In the genomic region with DNA sequence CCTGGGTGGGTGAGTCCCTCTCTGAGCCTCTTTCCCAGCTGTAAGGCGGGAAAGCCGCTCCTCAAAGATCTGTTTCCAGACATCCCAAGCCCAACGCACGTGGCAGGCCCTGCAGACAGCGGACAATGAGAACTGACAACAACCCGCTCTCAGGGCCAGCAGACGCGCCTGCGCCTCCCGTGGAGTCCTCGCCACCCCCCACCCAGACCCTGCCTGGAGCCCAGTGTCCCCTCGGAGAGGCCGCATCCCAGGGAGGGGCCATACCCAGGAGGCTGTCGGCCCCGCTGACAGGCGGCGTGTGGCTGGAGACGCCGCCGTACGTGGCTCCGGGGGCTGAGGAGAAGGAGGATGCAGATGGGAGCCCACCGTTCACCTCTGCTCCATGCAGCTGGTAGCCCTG, we compare ENCODE assay signal across 1 cellular context.
TF ChIP-seq lines count a peak whose summit lies in the region.

No MANE protein-coding gene starts in this region.

TF ChIP-seq in GM12878, 131 proteins besides CTCF, POLR2A, EP300 and RAD21:
- TF ChIP-seq CBX3 (IDR thresholded peaks at IDR 0.05; ENCODE audit: borderline replicate concordance, low read depth) (no peak), E2F8 (IDR thresholded peaks at IDR 0.05; ENCODE audit: low read depth, partially characterized antibody) (no peak), JUNB (IDR thresholded peaks at IDR 0.05) (no peak), CHD1 (IDR thresholded peaks at IDR 0.05; ENCODE audit: low read depth, low read length) (no peak), SMAD1 (IDR thresholded peaks at IDR 0.05; ENCODE audit: low read depth, partially characterized antibody) (no peak), ELK1 (IDR thresholded peaks at IDR 0.05; ENCODE audit: low read depth, low read length) (no peak), MXI1 (IDR thresholded peaks at IDR 0.05; ENCODE audit: low read depth, low read length) (no peak), SREBF2 (IDR thresholded peaks at IDR 0.05; ENCODE audit: low read length) (no peak), YY1 (IDR thresholded peaks at IDR 0.05; ENCODE audit: low read depth, low read length) (no peak), RB1 (IDR thresholded peaks at IDR 0.05; ENCODE audit: borderline replicate concordance) (no peak), MAX (IDR thresholded peaks at IDR 0.05; ENCODE audit: low read depth, low read length) (no peak), ZNF592 (IDR thresholded peaks at IDR 0.05) (no peak), USF2 (IDR thresholded peaks at IDR 0.05; ENCODE audit: borderline replicate concordance, low read depth, low read length) (no peak), FOS (IDR thresholded peaks at IDR 0.05; ENCODE audit: borderline replicate concordance, extremely low read depth, insufficient read length) (no peak), CEBPB (IDR thresholded peaks at IDR 0.05; ENCODE audit: borderline replicate concordance in 1 of 2, low read depth in 2 of 2, low read length in 2 of 2) (no peak), EGR1 (IDR thresholded peaks at IDR 0.05; ENCODE audit: borderline replicate concordance in 1 of 2, low read depth in 2 of 2, low read length in 2 of 2) (no peak)
- TF ChIP-seq, protein P1, sequence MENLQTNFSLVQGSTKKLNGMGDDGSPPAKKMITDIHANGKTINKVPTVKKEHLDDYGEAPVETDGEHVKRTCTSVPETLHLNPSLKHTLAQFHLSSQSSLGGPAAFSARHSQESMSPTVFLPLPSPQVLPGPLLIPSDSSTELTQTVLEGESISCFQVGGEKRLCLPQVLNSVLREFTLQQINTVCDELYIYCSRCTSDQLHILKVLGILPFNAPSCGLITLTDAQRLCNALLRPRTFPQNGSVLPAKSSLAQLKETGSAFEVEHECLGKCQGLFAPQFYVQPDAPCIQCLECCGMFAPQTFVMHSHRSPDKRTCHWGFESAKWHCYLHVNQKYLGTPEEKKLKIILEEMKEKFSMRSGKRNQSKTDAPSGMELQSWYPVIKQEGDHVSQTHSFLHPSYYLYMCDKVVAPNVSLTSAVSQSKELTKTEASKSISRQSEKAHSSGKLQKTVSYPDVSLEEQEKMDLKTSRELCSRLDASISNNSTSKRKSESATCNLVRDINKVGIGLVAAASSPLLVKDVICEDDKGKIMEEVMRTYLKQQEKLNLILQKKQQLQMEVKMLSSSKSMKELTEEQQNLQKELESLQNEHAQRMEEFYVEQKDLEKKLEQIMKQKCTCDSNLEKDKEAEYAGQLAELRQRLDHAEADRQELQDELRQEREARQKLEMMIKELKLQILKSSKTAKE (IDR thresholded peaks at IDR 0.05; ENCODE audit: low read depth, poor library complexity, severe bottlenecking) = no peak
- TF ChIP-seq, protein P2, sequence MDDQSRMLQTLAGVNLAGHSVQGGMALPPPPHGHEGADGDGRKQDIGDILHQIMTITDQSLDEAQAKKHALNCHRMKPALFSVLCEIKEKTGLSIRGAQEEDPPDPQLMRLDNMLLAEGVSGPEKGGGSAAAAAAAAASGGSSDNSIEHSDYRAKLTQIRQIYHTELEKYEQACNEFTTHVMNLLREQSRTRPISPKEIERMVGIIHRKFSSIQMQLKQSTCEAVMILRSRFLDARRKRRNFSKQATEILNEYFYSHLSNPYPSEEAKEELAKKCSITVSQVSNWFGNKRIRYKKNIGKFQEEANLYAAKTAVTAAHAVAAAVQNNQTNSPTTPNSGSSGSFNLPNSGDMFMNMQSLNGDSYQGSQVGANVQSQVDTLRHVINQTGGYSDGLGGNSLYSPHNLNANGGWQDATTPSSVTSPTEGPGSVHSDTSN (IDR thresholded peaks at IDR 0.05; ENCODE audit: insufficient replicate concordance, low read depth, low read length) = no peak
- TF ChIP-seq, protein P3, sequence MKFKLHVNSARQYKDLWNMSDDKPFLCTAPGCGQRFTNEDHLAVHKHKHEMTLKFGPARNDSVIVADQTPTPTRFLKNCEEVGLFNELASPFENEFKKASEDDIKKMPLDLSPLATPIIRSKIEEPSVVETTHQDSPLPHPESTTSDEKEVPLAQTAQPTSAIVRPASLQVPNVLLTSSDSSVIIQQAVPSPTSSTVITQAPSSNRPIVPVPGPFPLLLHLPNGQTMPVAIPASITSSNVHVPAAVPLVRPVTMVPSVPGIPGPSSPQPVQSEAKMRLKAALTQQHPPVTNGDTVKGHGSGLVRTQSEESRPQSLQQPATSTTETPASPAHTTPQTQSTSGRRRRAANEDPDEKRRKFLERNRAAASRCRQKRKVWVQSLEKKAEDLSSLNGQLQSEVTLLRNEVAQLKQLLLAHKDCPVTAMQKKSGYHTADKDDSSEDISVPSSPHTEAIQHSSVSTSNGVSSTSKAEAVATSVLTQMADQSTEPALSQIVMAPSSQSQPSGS (IDR thresholded peaks at IDR 0.05; ENCODE audit: low read length) = no peak
TF ChIP-seq in GM12878: peak in this region for 0.
